ENCODE assay signal across 12 cellular contexts in genomic region chrX:154098551-154098950, GRCh38. TPM values are rescaled to one million over a fixed set of nuclear protein-coding genes. Genes with fewer than 3 reads are reported as not detected.
DNase-seq lines count a peak whose midpoint lies in the region; ATAC-seq and TF ChIP-seq lines count a peak whose summit lies in the region.
"Had no signal": no experiment of that assay in that cellular context is flagged by ENCODE, and none has a peak within 500 bp of the region (broad histone marks: within the 10 kb centered on the region; RNA-seq: fewer than 3 reads in every experiment).

No MANE protein-coding gene starts in this region.

- H3K4me3 ChIP-seq in CD4-positive, CD25-positive, alpha-beta regulatory T cell (ENCODE audit: low read depth, low read length), result peak overlapping the region; percentile 57
- H3K4me3 ChIP-seq in HUES64 (ENCODE audit: low read length), result peak overlapping the region; percentile 52; the same call in 1 of the 2 replicates

- ATAC-seq in CD4-positive, CD25-positive, alpha-beta regulatory T cell (ENCODE audit: low read depth in 2 of 2), result no peak
- ATAC-seq in natural killer cell (no peak), HG03521 (IDR thresholded peaks at IDR 0.05; ENCODE audit: unreplicated experiment) (no peak), GM18909 (IDR thresholded peaks at IDR 0.05; ENCODE audit: poor library complexity, unreplicated experiment) (no peak), HG03469 (IDR thresholded peaks at IDR 0.05; ENCODE audit: unreplicated experiment) (no peak)

- no peak for DNase-seq in CD4-positive, CD25-positive, alpha-beta regulatory T cell
- DNase-seq in activated T-helper 2 cell treated with anti-CD3 and anti-CD28 coated beads, Interferon-gamma antibody, Interleukin-2, Interleukin-4, amounts not matched to agents 10 μg/mL and 5 μg/mL and 100 μg/mL, durations not matched to agents 14 hours and 24 hours and 36 hours (ENCODE audit: low spot score), result no peak
- DNase-seq in natural killer cell (no peak), posterior vena cava (ENCODE audit: low spot score) (no peak)
- DNase-seq: foreskin keratinocyte, NCI-H510A treated with DMSO at 0.1 percent for 48 hours had no signal

- TF ChIP-seq CTCF in natural killer cell (IDR thresholded peaks at IDR 0.05), result no peak

- peak overlapping the region; percentile 84 for H3K27ac ChIP-seq in CD4-positive, CD25-positive, alpha-beta regulatory T cell (ENCODE audit: insufficient read depth, low read length, poor library complexity, severe bottlenecking)
- no peak overlapping the region; the same call in 1 of the 2 replicates for H3K27ac ChIP-seq in HUES64 (ENCODE audit: low read depth, low read length)
- H3K27ac ChIP-seq: foreskin keratinocyte had no signal

- no peaks in the 10 kb centered on the region for H3K36me3 ChIP-seq in CD4-positive, CD25-positive, alpha-beta regulatory T cell (ENCODE audit: control insufficient read depth, insufficient read depth, low read length)
- H3K36me3 ChIP-seq in HUES64 (ENCODE audit: insufficient read depth, low read length), result no peaks in the 10 kb centered on the region

- no peaks in the 10 kb centered on the region for H3K27me3 ChIP-seq in CD4-positive, CD25-positive, alpha-beta regulatory T cell (ENCODE audit: control insufficient read depth, insufficient read depth, low read length)
- no peaks in the 10 kb centered on the region; the same call in 1 of the 2 replicates for H3K27me3 ChIP-seq in HUES64 (ENCODE audit: insufficient read depth, low read length)
- H3K27me3 ChIP-seq: foreskin keratinocyte had no signal

- WGBS in HUES64, result 100% methylated on average over 1 of the region's 2 CpGs

- peaks cover 30% of the 10 kb centered on the region for H3K4me1 ChIP-seq in CD4-positive, CD25-positive, alpha-beta regulatory T cell (ENCODE audit: control insufficient read depth, insufficient read depth, low read length, poor library complexity, severe bottlenecking)
- H3K4me1 ChIP-seq in HUES64 (ENCODE audit: insufficient read depth, low read length), result peaks cover 29% of the 10 kb centered on the region

- H3K9me3 Mint-ChIP-seq in CD4-positive, CD25-positive, alpha-beta regulatory T cell, result peaks cover 0 to 6% (median 0%) of the 10 kb centered on the region in 7 donors
- no peaks in the 10 kb centered on the region for H3K9me3 Mint-ChIP-seq in activated T-helper 2 cell treated with anti-CD3 and anti-CD28 coated beads, Interferon-gamma antibody, Interleukin-2, Interleukin-4, amounts not matched to agents 10 μg/mL and 5 μg/mL and 100 μg/mL, durations not matched to agents 14 hours and 24 hours and 36 hours
- H3K9me3 Mint-ChIP-seq in natural killer cell, result no peaks in the 10 kb centered on the region

- peaks cover 6 to 33% (median 23%) of the 10 kb centered on the region in 4 donors for H3K4me1 Mint-ChIP-seq in CD4-positive, CD25-positive, alpha-beta regulatory T cell
- H3K4me1 Mint-ChIP-seq in activated T-helper 2 cell treated with anti-CD3 and anti-CD28 coated beads, Interferon-gamma antibody, Interleukin-2, Interleukin-4, amounts not matched to agents 10 μg/mL and 5 μg/mL and 100 μg/mL, durations not matched to agents 14 hours and 24 hours and 36 hours (ENCODE audit: low read depth), result peaks cover 52% of the 10 kb centered on the region
- H3K4me1 Mint-ChIP-seq in natural killer cell, result peaks cover 32 to 36% of the 10 kb centered on the region in 2 donors

- no peaks in the 10 kb centered on the region for H3K36me3 Mint-ChIP-seq in CD4-positive, CD25-positive, alpha-beta regulatory T cell
- peaks cover 16% of the 10 kb centered on the region for H3K36me3 Mint-ChIP-seq in activated T-helper 2 cell treated with anti-CD3 and anti-CD28 coated beads, Interferon-gamma antibody, Interleukin-2, Interleukin-4, amounts not matched to agents 10 μg/mL and 5 μg/mL and 100 μg/mL, durations not matched to agents 14 hours and 24 hours and 36 hours (ENCODE audit: low read depth)
- H3K36me3 Mint-ChIP-seq in natural killer cell, result no peaks in the 10 kb centered on the region

- intact Hi-C loops in activated T-helper 2 cell treated with anti-CD3 and anti-CD28 coated beads, Interferon-gamma antibody, Interleukin-2, Interleukin-4, amounts not matched to agents 10 μg/mL and 5 μg/mL and 100 μg/mL, durations not matched to agents 14 hours and 24 hours and 36 hours (cut with micrococcal nuclease), result loop anchor here (5.0 kb wide), 4 partner anchors 41 to 274 kb away; partner anchors contain the start of genes ARHGAP4, FLNA, HCFC1 and TMEM187
- intact Hi-C loops in natural killer cell (cut with micrococcal nuclease), result loop anchor here (10.0 kb wide), 3 partner anchors 84 to 276 kb away; partner anchors contain the start of genes ARHGAP4, EMD, FLNA and IRAK1
- intact Hi-C loops in posterior vena cava (cut with DNase I), result no loop called here

- no peak overlapping the region for H3K9ac ChIP-seq in HUES64 (ENCODE audit: low read depth, low read length)

- H3K4me3 Mint-ChIP-seq in CD4-positive, CD25-positive, alpha-beta regulatory T cell, result peak overlapping the region; percentile 85 to 94 (median 86)
- H3K4me3 Mint-ChIP-seq in activated T-helper 2 cell treated with anti-CD3 and anti-CD28 coated beads, Interferon-gamma antibody, Interleukin-2, Interleukin-4, amounts not matched to agents 10 μg/mL and 5 μg/mL and 100 μg/mL, durations not matched to agents 14 hours and 24 hours and 36 hours (ENCODE audit: low read depth), result peak overlapping the region; percentile 70
- peak overlapping the region; percentile 79 for H3K4me3 Mint-ChIP-seq in natural killer cell

- peaks cover 17% of the 10 kb centered on the region for H3K27me3 Mint-ChIP-seq in CD4-positive, CD25-positive, alpha-beta regulatory T cell
- H3K27me3 Mint-ChIP-seq in activated T-helper 2 cell treated with anti-CD3 and anti-CD28 coated beads, Interferon-gamma antibody, Interleukin-2, Interleukin-4, amounts not matched to agents 10 μg/mL and 5 μg/mL and 100 μg/mL, durations not matched to agents 14 hours and 24 hours and 36 hours (ENCODE audit: low read depth), result peaks cover 8% of the 10 kb centered on the region
- H3K27me3 Mint-ChIP-seq in natural killer cell (ENCODE audit: low read depth in 2 of 2), result peaks cover 0 to 13% of the 10 kb centered on the region in 2 donors

- H3K27ac Mint-ChIP-seq in CD4-positive, CD25-positive, alpha-beta regulatory T cell, result peak overlapping the region in 1 of 3 donors; percentile 95
- H3K27ac Mint-ChIP-seq in activated T-helper 2 cell treated with anti-CD3 and anti-CD28 coated beads, Interferon-gamma antibody, Interleukin-2, Interleukin-4, amounts not matched to agents 10 μg/mL and 5 μg/mL and 100 μg/mL, durations not matched to agents 14 hours and 24 hours and 36 hours, result peak overlapping the region; percentile 62
- peak overlapping the region; percentile 87 to 94 for H3K27ac Mint-ChIP-seq in natural killer cell

- no peaks in the 10 kb centered on the region for H3K9me3 ChIP-seq in CD4-positive, CD25-positive, alpha-beta regulatory T cell (ENCODE audit: control insufficient read depth in 2 of 2, low read length in 2 of 2)
- no peaks in the 10 kb centered on the region for H3K9me3 ChIP-seq in HUES64 (ENCODE audit: insufficient read depth, low read depth, low read length)

RNA-seq across cellular contexts. Expression of gene MECP2, which starts 1.0 kb away (rescaled TPM):
- total RNA-seq in CD4-positive, CD25-positive, alpha-beta regulatory T cell, result 180 TPM
- polyA plus RNA-seq in CD4-positive, CD25-positive, alpha-beta regulatory T cell, result 10 to 100 TPM; 13.3 to 20.5 (median 15.2) TPM
- 16.5 TPM for polyA plus RNA-seq in HUES64 (2013, experiment 1 of 2)
- 17.9 TPM for polyA plus RNA-seq in HUES64 (2013, experiment 2 of 2)
- total RNA-seq in activated T-helper 2 cell treated with anti-CD3 and anti-CD28 coated beads, Interferon-gamma antibody, Interleukin-2, Interleukin-4, amounts not matched to agents 10 μg/mL and 5 μg/mL and 100 μg/mL, durations not matched to agents 14 hours and 24 hours and 36 hours, result 58.2 and 58.4 TPM in 2 replicates
- total RNA-seq in natural killer cell (100 to 1,000 TPM; 177 to 198 (median 182) TPM), posterior vena cava (10 to 100 TPM; 53.6 to 55.0 TPM)

RNA-seq across cellular contexts. Expression of gene OPN1LW, which starts 45.5 kb away (rescaled TPM):
- not detected for total RNA-seq in CD4-positive, CD25-positive, alpha-beta regulatory T cell
- polyA plus RNA-seq in CD4-positive, CD25-positive, alpha-beta regulatory T cell, result not detected
- not detected for polyA plus RNA-seq in HUES64 (2013, experiment 1 of 2)
- polyA plus RNA-seq in HUES64 (2013, experiment 2 of 2), result not detected
- not detected in 2 replicates for total RNA-seq in activated T-helper 2 cell treated with anti-CD3 and anti-CD28 coated beads, Interferon-gamma antibody, Interleukin-2, Interleukin-4, amounts not matched to agents 10 μg/mL and 5 μg/mL and 100 μg/mL, durations not matched to agents 14 hours and 24 hours and 36 hours
- not detected for total RNA-seq in natural killer cell
- total RNA-seq in posterior vena cava, result not detected
- total RNA-seq: foreskin keratinocyte, M059J had no signal
- polyA plus RNA-seq: foreskin keratinocyte, small intestine had no signal

Comparison
In these comparisons a context has a peak if more than half of its experiments do, and no peak if none do; other contexts are left out.
1. intact Hi-C loops: an anchor here in activated T-helper 2 cell treated with anti-CD3 and anti-CD28 coated beads, Interferon-gamma antibody, Interleukin-2, Interleukin-4, amounts not matched to agents 10 μg/mL and 5 μg/mL and 100 μg/mL, durations not matched to agents 14 hours and 24 hours and 36 hours (5.0 kb wide) and natural killer cell (10.0 kb wide); none called in posterior vena cava.